8 cellular contexts compared by ENCODE assay signal in the genomic region with DNA sequence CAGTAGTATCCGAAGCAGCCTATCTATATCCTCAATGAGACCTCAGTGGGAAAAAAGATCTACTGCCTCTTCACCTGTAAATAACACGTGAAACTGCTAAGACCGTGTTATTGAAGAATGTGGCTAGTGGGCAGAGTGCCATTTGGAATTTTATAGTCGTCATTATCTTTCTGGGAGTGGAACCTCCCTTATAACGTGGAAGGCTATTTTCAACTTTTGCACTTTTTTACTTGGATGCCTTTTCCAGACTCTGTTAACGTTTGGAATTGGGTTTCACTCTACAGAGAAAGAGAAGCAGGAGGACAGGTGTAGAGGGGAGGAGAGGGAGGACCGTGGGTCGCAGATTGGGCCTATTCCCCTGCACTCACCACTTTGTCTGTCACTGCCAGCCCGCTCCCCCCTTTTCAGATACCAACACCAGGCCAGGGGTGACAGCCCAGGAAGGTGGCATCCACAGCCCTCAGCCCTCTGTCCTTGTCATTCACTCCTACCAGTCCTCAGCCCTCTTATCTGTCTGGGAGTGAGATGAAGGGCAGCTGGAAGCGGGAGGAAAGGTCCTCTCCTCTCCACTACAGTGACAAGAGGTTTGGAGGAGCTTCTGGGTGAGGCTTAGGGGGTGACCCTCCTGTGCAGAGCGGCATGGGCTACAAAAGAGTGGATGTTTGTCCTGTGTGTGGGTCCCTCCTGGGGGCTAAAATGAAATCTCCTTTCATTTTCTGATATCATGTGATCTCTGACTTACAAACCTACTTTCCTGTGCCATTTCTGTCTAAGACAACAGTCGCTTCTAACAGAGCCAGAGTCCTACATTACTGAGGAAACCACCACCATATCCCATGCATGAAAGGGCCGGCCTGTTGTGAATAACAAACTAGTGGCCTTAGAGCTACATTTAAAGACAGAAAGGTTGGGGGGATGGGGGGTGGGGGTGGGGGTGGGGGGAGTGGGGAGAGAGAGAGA. TPM values are rescaled to one million over a fixed set of nuclear protein-coding genes. Genes with fewer than 3 reads are reported as not detected.
A peak's percentile ranks its signal among the peaks of the same experiment; 100 is the strongest.
DNase-seq lines count a peak whose midpoint lies in the region; ATAC-seq, FAIRE-seq and TF ChIP-seq lines count a peak whose summit lies in the region.
"Had no signal": no experiment of that assay in that cellular context is flagged by ENCODE, and none has a peak within 500 bp of the region (broad histone marks: within the 10 kb centered on the region; RNA-seq: fewer than 3 reads in every experiment).

No MANE protein-coding gene starts in this region.

- TF ChIP-seq POLR2A in GM12892 (IDR thresholded peaks at IDR 0.05; ENCODE audit: low read depth, low read length) (no peak), K562 (conservative IDR thresholded peaks at IDR 0.05) (no peak)

- no peaks in the 10 kb centered on the region for H3K79me2 ChIP-seq in K562 (ENCODE audit: control insufficient read depth, insufficient read depth, low read length)
- H3K79me2 ChIP-seq in osteoblast (ENCODE audit: insufficient read depth, low read length): no peaks in the 10 kb centered on the region

- H3K27ac ChIP-seq in K562 (ENCODE audit: extremely low read depth, low read depth, low read length) (no peak overlapping the region), osteoblast (ENCODE audit: low read depth, low read length) (no peak overlapping the region)
- H3K27ac ChIP-seq: vagina had no signal

- DNase-seq in GM12892 (ENCODE audit: insufficient read length) (no peak), K562 (ENCODE audit: extremely low read depth in 1 of 4, low spot score in 3 of 4) (no peak), osteoblast (ENCODE audit: insufficient read length, low spot score, missing footprints) (no peak), NCI-H446 (lab: John Stamatoyannopoulos, UW) (no peak)
- DNase-seq in activated CD8-positive, alpha-beta memory T cell treated with anti-CD3 and anti-CD28 coated beads, Interleukin-2, amount 50 U/mL, for 48 hours: no peak

- peak; percentile 33 for FAIRE-seq in GM12892 (lab: Jason Lieb, UNC)
- no peak for FAIRE-seq in K562 (lab: Jason Lieb, UNC)

- CTCF ChIA-PET in K562 (lab: Yijun Ruan, JAX; ENCODE audit: low intra/inter-chr PET ratio): interaction anchor here (1.1 to 1.8 kb wide), 2 partner anchors 54 to 114 kb away, joined by 3 to 28 read pairs; no protein-coding TSS in a partner anchor

- H2AFZ ChIP-seq in K562 (ENCODE audit: low read depth, low read length): 0 out of 2 replicates have a peak overlapping the region, but pooled peaks have one; percentile 35
- H2AFZ ChIP-seq in osteoblast (ENCODE audit: low read length): peak overlapping the region; percentile 27

- H3K9me3 ChIP-seq in K562 (replicated peaks; ENCODE audit: control insufficient read depth, insufficient read depth, low read depth, low read length): no peaks in the 10 kb centered on the region
- H3K9me3 ChIP-seq in osteoblast (ENCODE audit: low read depth, low read length): no peaks in the 10 kb centered on the region
- H3K9me3 ChIP-seq: vagina had no signal

- no peak for TF ChIP-seq EP300 in K562 (IDR thresholded peaks at IDR 0.05; ENCODE audit: low read length)

- ATAC-seq in HG03432 (IDR thresholded peaks at IDR 0.05; ENCODE audit: unreplicated experiment) (peak; percentile 38), K562 (no peak), esophagus mucosa (no peak)

- H3K36me3 ChIP-seq in K562 (ENCODE audit: control insufficient read depth, insufficient read depth, low read length) (no peaks in the 10 kb centered on the region; the same call in 2 of the 3 replicates), osteoblast (ENCODE audit: insufficient read depth, low read length) (no peaks in the 10 kb centered on the region)
- H3K36me3 ChIP-seq: vagina had no signal

- no peak for TF ChIP-seq RAD21 in K562 (CRISPR knock-in tag; conservative IDR thresholded peaks at IDR 0.05 in 1 of 2, IDR thresholded peaks at IDR 0.05 in 1 of 2)

- H3K4me1 ChIP-seq in K562 (replicated peaks in 1 of 2; ENCODE audit: control insufficient read depth in 2 of 2, insufficient read depth in 2 of 2, low read length in 2 of 2): peaks cover 3 to 5% of the 10 kb centered on the region in 2 experiments; a peak in 1 of 5 replicates
- H3K4me1 ChIP-seq in osteoblast (ENCODE audit: insufficient read depth, low read length): peaks cover 17% of the 10 kb centered on the region

- H3K27me3 ChIP-seq in K562 (ENCODE audit: control insufficient read depth in 2 of 2, insufficient read depth in 2 of 2, low read length in 2 of 2) (no peaks in the 10 kb centered on the region), osteoblast (ENCODE audit: insufficient read depth, low read length) (no peaks in the 10 kb centered on the region)
- H3K27me3 ChIP-seq: vagina had no signal

- H3K4me2 ChIP-seq in K562 (ENCODE audit: insufficient read depth, low read length): no peak overlapping the region
- H3K4me2 ChIP-seq in osteoblast (ENCODE audit: insufficient read depth, low read length): peak overlapping the region; percentile 53

- BruUV-seq in K562 (replicated peaks; lab: Mats Ljungman, UMichigan): no TSS peak

- TF ChIP-seq CTCF in K562 (IDR thresholded peaks at IDR 0.05 in 2 of 3, conservative IDR thresholded peaks at IDR 0.05 in 1 of 3; ENCODE audit: insufficient read depth in 2 of 3, low read depth in 1 of 3, low read length in 3 of 3) (no peak), osteoblast (IDR thresholded peaks at IDR 0.05; ENCODE audit: extremely low read depth, low read depth, low read length) (no peak)

- H3K9ac ChIP-seq in K562 (ENCODE audit: insufficient read depth in 1 of 2, low read depth in 2 of 2, low read length in 2 of 2): peak overlapping the region in 1 of 2 experiments; percentile 67; a peak in 1 of 4 replicates

- intact Hi-C loops in K562 (cut with micrococcal nuclease): loop anchor here (2.0 kb wide), 2 partner anchors 53 to 115 kb away; no protein-coding TSS in a partner anchor

- in situ Hi-C loops in K562 (cut with MboI): no loop called here

- POLR2A ChIA-PET in K562 (lab: Yijun Ruan, JAX): interaction anchor here (0.7 to 1.3 kb wide), 5 partner anchors 8 to 40 kb away, joined by 3 to 6 read pairs (median 4); no protein-coding TSS in a partner anchor

- 42% methylated on average over 13 of the region's 13 CpGs for WGBS in K562 (ENCODE audit: insufficient coverage, low coverage, missing lambda C conversion rate)

- H3K9me1 ChIP-seq in K562 (ENCODE audit: control insufficient read depth, insufficient read depth, low read length): no peaks in the 10 kb centered on the region

- H4K20me1 ChIP-seq in K562 (replicated peaks; ENCODE audit: control insufficient read depth, insufficient read depth, low read length) (no peaks in the 10 kb centered on the region), osteoblast (ENCODE audit: insufficient read depth, low read length) (no peaks in the 10 kb centered on the region)

- H3K4me3 ChIP-seq in K562: no peak overlapping the region
- H3K4me3 ChIP-seq in osteoblast (ENCODE audit: insufficient read depth, low read length): peak overlapping the region; percentile 26
- H3K4me3 ChIP-seq: vagina had no signal

RNA-seq across cellular contexts. Expression of gene CEP68, which starts 23.9 kb away (rescaled TPM):
- 6.4 TPM for polyA plus RNA-seq in GM12892 (2012; ENCODE audit: missing spikeins)
- 19.6 and 32.3 TPM in 2 replicates for total RNA-seq in K562 (2011; cell fraction: chromatin; rRNA removed; ENCODE audit: low replicate concordance)
- 15.3 and 16.3 TPM in 2 replicates for total RNA-seq in K562 (2011; cell fraction: nucleolus; rRNA removed)
- 16.1 and 19.7 TPM in 2 replicates for total RNA-seq in K562 (2011; cell fraction: nucleoplasm; rRNA removed)
- total RNA-seq in K562 (2014; rRNA removed) (4.5 and 7.2 TPM in 2 replicates), K562 (2014; rRNA removed; fragmentation: Illumina TruSeq; extraction: Trizol) (5.2 and 5.3 TPM in 2 replicates), K562 (2015; rRNA removed; fragmentation: Illumina TruSeq; extraction: Trizol) (4.8 and 5.1 TPM in 2 replicates), K562 (2021) (8.5 and 9.1 TPM in 2 replicates), osteoblast (13.6 and 14.5 TPM in 2 replicates), esophagus mucosa (6.8 TPM)
- polyA plus RNA-seq in K562 (2011; rRNA removed) (5.4 and 9.7 TPM in 2 replicates), K562 (2014; fragmentation: Illumina TruSeq; extraction: Trizol) (6.7 and 7.2 TPM in 2 replicates), K562 (2014; fragmentation: Nextera tagmentation; extraction: Ambion mirVana) (1 to 10 TPM; 1.4 to 1.5 TPM), K562 (2014; rRNA removed) (5.2 and 8.7 TPM in 2 replicates)
- 4.7 and 6.8 TPM in 2 replicates for polyA plus RNA-seq in K562 (2011; cell fraction: cytosol; rRNA removed)
- polyA plus RNA-seq in K562 (2011; cell fraction: nucleus; rRNA removed): 9.6 and 10.4 TPM in 2 replicates
- 4.6 and 8.4 TPM in 2 replicates for polyA plus RNA-seq in K562 (2012)
- 8.3 and 11.7 TPM in 2 replicates for polyA minus RNA-seq in K562 (2011; rRNA and poly(A)+ RNA removed)
- 3.4 and 4.0 TPM in 2 replicates for polyA minus RNA-seq in K562 (2011; cell fraction: cytosol; rRNA and poly(A)+ RNA removed)
- 10.6 and 15.1 TPM in 2 replicates for polyA minus RNA-seq in K562 (2011; cell fraction: nucleus; rRNA and poly(A)+ RNA removed)

RNA-seq across cellular contexts. Expression of gene SLC1A4, which starts 43.1 kb away (rescaled TPM):
- 17.6 TPM for polyA plus RNA-seq in GM12892 (2012; ENCODE audit: missing spikeins)
- total RNA-seq in K562 (2011; cell fraction: chromatin; rRNA removed; ENCODE audit: low replicate concordance): 17.5 and 18.4 TPM in 2 replicates
- 26.2 and 28.7 TPM in 2 replicates for total RNA-seq in K562 (2011; cell fraction: nucleolus; rRNA removed)
- 23.0 and 27.7 TPM in 2 replicates for total RNA-seq in K562 (2011; cell fraction: nucleoplasm; rRNA removed)
- total RNA-seq in K562 (2014; rRNA removed): 13.9 TPM in 2 replicates
- 10.9 and 11.5 TPM in 2 replicates for total RNA-seq in K562 (2014; rRNA removed; fragmentation: Illumina TruSeq; extraction: Trizol)
- 4.4 and 4.6 TPM in 2 replicates for total RNA-seq in K562 (2015; rRNA removed; fragmentation: Illumina TruSeq; extraction: Trizol)
- 18.5 and 24.0 TPM in 2 replicates for total RNA-seq in K562 (2021)
- 6.9 and 13.4 TPM in 2 replicates for polyA plus RNA-seq in K562 (2011; rRNA removed)
- polyA plus RNA-seq in K562 (2011; cell fraction: cytosol; rRNA removed): 7.5 and 14.3 TPM in 2 replicates
- polyA plus RNA-seq in K562 (2011; cell fraction: nucleus; rRNA removed): 11.3 and 11.9 TPM in 2 replicates
- polyA plus RNA-seq in K562 (2012): 8.3 and 42.0 TPM in 2 replicates
- polyA plus RNA-seq in K562 (2014; fragmentation: Illumina TruSeq; extraction: Trizol): 16.4 and 18.0 TPM in 2 replicates
- polyA plus RNA-seq in K562 (2014; fragmentation: Nextera tagmentation; extraction: Ambion mirVana): 1 to 10 TPM; 5.0 to 6.8 TPM
- polyA plus RNA-seq in K562 (2014; rRNA removed): 9.8 and 11.6 TPM in 2 replicates
- 14.3 and 23.1 TPM in 2 replicates for polyA minus RNA-seq in K562 (2011; rRNA and poly(A)+ RNA removed)
- 10.3 and 18.3 TPM in 2 replicates for polyA minus RNA-seq in K562 (2011; cell fraction: cytosol; rRNA and poly(A)+ RNA removed)
- 4.3 and 8.0 TPM in 2 replicates for polyA minus RNA-seq in K562 (2011; cell fraction: nucleus; rRNA and poly(A)+ RNA removed)
- 47.7 and 49.2 TPM in 2 replicates for total RNA-seq in osteoblast
- total RNA-seq in esophagus mucosa: 12.6 TPM
